ENCODE assay signal across 1 cellular context in the genomic region with DNA sequence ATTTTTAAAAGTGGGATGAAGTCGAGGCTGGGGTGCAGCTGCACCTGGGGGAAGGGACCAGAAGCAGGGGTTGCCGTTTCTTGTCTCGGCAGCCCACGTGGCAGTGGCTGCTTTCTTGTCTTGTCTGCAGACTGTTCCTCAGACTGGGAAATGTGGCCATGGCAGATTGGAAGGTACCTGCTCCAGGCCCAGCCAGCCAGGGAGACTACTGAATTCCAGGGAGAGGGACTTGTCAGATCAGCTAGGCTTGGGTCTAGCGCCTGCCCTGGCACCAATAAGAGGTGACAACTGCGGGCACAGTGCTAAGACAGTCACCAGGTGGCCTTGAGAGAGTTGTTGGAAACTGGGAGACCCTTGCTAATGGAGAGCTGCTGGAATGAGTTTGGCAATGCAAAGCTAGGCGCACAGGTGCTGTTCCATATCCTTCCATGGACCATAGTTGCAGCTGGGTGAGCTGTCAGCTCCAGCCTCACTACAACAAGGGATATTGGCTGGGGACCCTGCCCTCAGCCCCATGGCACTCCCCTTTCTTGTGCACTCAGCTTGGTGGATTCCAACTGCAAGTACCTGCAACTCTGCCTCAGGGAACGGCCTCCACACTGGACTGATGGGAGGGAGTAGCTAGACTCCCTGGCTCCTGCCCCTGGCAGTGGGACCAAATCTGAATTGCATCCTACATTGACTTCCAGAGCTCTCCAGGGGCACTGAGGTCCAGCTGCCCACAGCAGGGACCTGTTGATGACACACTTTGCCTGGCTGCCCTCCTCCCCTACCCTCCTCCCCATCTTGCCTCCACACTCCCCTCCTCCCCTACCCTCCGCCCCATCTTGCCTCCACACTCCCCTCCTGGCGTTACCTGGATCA.
TF ChIP-seq lines count a peak whose summit lies in the region.

No MANE protein-coding gene starts in this region.

TF ChIP-seq in HEK293, 187 proteins besides CTCF, POLR2A, EP300 and RAD21 (continued from another document):
- TF ChIP-seq PRDM10 (tag by site-specific recombination; IDR thresholded peaks at IDR 0.05): peak; percentile 46
- TF ChIP-seq WT1 (tag by site-specific recombination; IDR thresholded peaks at IDR 0.05): peak; percentile 38; the same call in 1 of the 2 replicates
